In the genomic region with DNA sequence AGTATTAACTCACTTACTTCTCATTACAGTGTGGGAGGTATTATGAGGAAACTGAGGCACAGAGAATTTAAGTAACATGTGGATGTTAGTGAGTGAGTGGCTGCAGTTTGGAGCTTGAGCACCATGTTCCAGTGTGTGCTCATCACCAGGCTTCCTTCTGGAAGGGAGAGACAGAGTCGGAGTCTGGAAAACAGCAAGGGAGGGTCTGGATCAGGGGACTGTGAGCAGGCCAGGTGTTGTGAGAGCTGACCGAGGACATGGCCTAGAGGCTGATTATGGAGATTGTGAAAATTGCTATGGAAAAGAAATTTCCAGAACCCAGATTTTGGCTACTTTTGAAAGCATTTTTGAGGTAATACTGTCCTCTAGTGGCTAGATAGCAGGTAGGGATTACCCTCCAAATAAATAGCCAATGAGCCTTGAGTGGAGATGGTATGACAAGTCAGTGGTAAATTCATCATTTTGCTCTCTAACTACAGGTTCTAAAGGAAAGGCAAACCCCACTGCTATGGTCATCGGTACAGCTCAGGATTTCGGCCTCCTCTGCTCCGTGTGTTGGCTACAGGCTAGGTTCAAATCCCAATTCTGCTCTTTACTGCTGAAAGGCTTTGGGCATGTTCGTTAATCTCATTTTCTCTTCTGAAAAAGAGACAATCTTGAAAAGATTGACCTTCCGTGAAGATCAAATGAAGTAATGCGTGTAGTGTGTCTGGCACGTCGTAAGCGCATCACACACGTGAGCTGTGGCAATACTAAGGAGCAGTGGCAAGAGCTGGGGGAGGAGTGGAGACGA, we compare ENCODE assay signal across 8 cellular contexts. TPM values are rescaled to one million over a fixed set of nuclear protein-coding genes. Genes with fewer than 3 reads are reported as not detected.
DNase-seq lines count a peak whose midpoint lies in the region; ATAC-seq and TF ChIP-seq lines count a peak whose summit lies in the region.

No MANE protein-coding gene starts in this region.

- H3K79me2 ChIP-seq in OCI-LY1 (ENCODE audit: insufficient read depth, low read length), result no peaks in the 10 kb centered on the region
- no peaks in the 10 kb centered on the region for H3K79me2 ChIP-seq in parathyroid adenoma

- H2AFZ ChIP-seq in OCI-LY1 (ENCODE audit: low read length) (no peak overlapping the region), parathyroid adenoma (peak overlapping the region; percentile 18)

- CTCF ChIA-PET in activated CD4-positive, alpha-beta memory T cell treated with anti-CD3 and anti-CD28 coated beads, Interleukin-2, amount 10 ng/mL, durations not matched to agents 7 days and 5 days (lab: Charles Lee), result interaction anchor here (0.8 to 2.6 kb wide), 2 partner anchors 82 to 93 kb away, joined by 3 to 11 read pairs; no protein-coding TSS in a partner anchor

- POLR2A ChIA-PET in activated CD4-positive, alpha-beta memory T cell treated with anti-CD3 and anti-CD28 coated beads, Interleukin-2, amount 10 ng/mL, durations not matched to agents 7 days and 5 days (lab: Charles Lee), result no interaction called here

- no peaks in the 10 kb centered on the region for H3K4me1 Mint-ChIP-seq in activated T-helper 17 cell treated with anti-CD3 and anti-CD28 coated beads, Interleukin-2, amount 50 U/mL, for 72 hours
- H3K4me1 Mint-ChIP-seq in activated CD4-positive, alpha-beta memory T cell treated with anti-CD3 and anti-CD28 coated beads, Interleukin-2, amount 10 ng/mL, durations not matched to agents 7 days and 5 days, result no peaks in the 10 kb centered on the region

- intact Hi-C loops in esophagus squamous epithelium (cut with DNase I), result loop anchor here (5.0 kb wide), 1 partner anchor 80 kb away; no protein-coding TSS in a partner anchor

- H3K27ac Mint-ChIP-seq in activated T-helper 17 cell treated with anti-CD3 and anti-CD28 coated beads, Interleukin-2, amount 50 U/mL, for 72 hours, result no peak overlapping the region
- H3K27ac Mint-ChIP-seq in activated CD4-positive, alpha-beta memory T cell treated with anti-CD3 and anti-CD28 coated beads, Interleukin-2, amount 10 ng/mL, durations not matched to agents 7 days and 5 days, result no peak overlapping the region

- H3K9me3 Mint-ChIP-seq in activated T-helper 17 cell treated with anti-CD3 and anti-CD28 coated beads, Interleukin-2, amount 50 U/mL, for 72 hours, result no peaks in the 10 kb centered on the region
- no peaks in the 10 kb centered on the region for H3K9me3 Mint-ChIP-seq in activated CD4-positive, alpha-beta memory T cell treated with anti-CD3 and anti-CD28 coated beads, Interleukin-2, amount 10 ng/mL, durations not matched to agents 7 days and 5 days

- TF ChIP-seq POLR2A in esophagus squamous epithelium (IDR thresholded peaks at IDR 0.05), result no peak

- no peaks in the 10 kb centered on the region for H3K36me3 ChIP-seq in OCI-LY1 (ENCODE audit: insufficient read depth, low read length)
- H3K36me3 ChIP-seq in esophagus squamous epithelium, result no peaks in the 10 kb centered on the region
- no peaks in the 10 kb centered on the region for H3K36me3 ChIP-seq in parathyroid adenoma (ENCODE audit: control insufficient read depth, insufficient read depth, low read length)

- H3K9me2 ChIP-seq in OCI-LY1 (ENCODE audit: low read depth, low read length), result no peaks in the 10 kb centered on the region

- no peak overlapping the region for H3K4me2 ChIP-seq in OCI-LY1 (ENCODE audit: low read length)
- no peak overlapping the region for H3K4me2 ChIP-seq in parathyroid adenoma (ENCODE audit: low read length)

- H3K4me3 Mint-ChIP-seq in activated T-helper 17 cell treated with anti-CD3 and anti-CD28 coated beads, Interleukin-2, amount 50 U/mL, for 72 hours, result no peak overlapping the region
- H3K4me3 Mint-ChIP-seq in activated CD4-positive, alpha-beta memory T cell treated with anti-CD3 and anti-CD28 coated beads, Interleukin-2, amount 10 ng/mL, durations not matched to agents 7 days and 5 days, result no peak overlapping the region

- H3K27me3 ChIP-seq in OCI-LY1 (ENCODE audit: insufficient read depth, low read length) (no peaks in the 10 kb centered on the region), esophagus squamous epithelium (peaks cover 0 to 4% (median 0%) of the 10 kb centered on the region in 4 donors), parathyroid adenoma (ENCODE audit: control insufficient read depth, insufficient read depth, low read length) (no peaks in the 10 kb centered on the region)

- in situ Hi-C loops in GM13977 (cut with MboI; ENCODE audit: low pct_unique_long_range_greater_than_20kb, low sequenced_read_pairs, unreplicated experiment), result no loop called here

- no peaks in the 10 kb centered on the region for H3K36me3 Mint-ChIP-seq in activated T-helper 17 cell treated with anti-CD3 and anti-CD28 coated beads, Interleukin-2, amount 50 U/mL, for 72 hours (ENCODE audit: low read depth)
- H3K36me3 Mint-ChIP-seq in activated CD4-positive, alpha-beta memory T cell treated with anti-CD3 and anti-CD28 coated beads, Interleukin-2, amount 10 ng/mL, durations not matched to agents 7 days and 5 days (ENCODE audit: low read depth), result no peaks in the 10 kb centered on the region

- ATAC-seq in activated T-helper 17 cell treated with anti-CD3 and anti-CD28 coated beads, Interleukin-2, amount 50 U/mL, for 72 hours (replicated peaks), result no peak
- no peak for ATAC-seq in GM21529 (IDR thresholded peaks at IDR 0.05; ENCODE audit: unreplicated experiment)

- peak; percentile 85 for TF ChIP-seq CTCF in GM13977 (IDR thresholded peaks at IDR 0.05; ENCODE audit: extremely low read depth, insufficient read depth, missing control alignments)
- peak; percentile 91 for TF ChIP-seq CTCF in OCI-LY1 (IDR thresholded peaks at IDR 0.05; ENCODE audit: low read length)
- TF ChIP-seq CTCF in esophagus squamous epithelium (IDR thresholded peaks at IDR 0.05), result peak; percentile 33 to 94 (median 74)
- peak; percentile 63 for TF ChIP-seq CTCF in parathyroid adenoma (IDR thresholded peaks at IDR 0.05)

- H3K9me3 ChIP-seq in OCI-LY1 (ENCODE audit: low read length), result no peaks in the 10 kb centered on the region
- H3K9me3 ChIP-seq in esophagus squamous epithelium, result no peaks in the 10 kb centered on the region
- H3K9me3 ChIP-seq in parathyroid adenoma (ENCODE audit: control insufficient read depth, low read length), result no peaks in the 10 kb centered on the region

- H4K20me1 ChIP-seq in OCI-LY1 (ENCODE audit: insufficient read depth, low read length), result no peaks in the 10 kb centered on the region

- DNase-seq in AG08396 (ENCODE audit: low spot score) (peak; percentile 40), GM13977 (ENCODE audit: low spot score) (peak; percentile 58), esophagus squamous epithelium (lab: John Stamatoyannopoulos, UW) (no peak)
- no peak for DNase-seq in activated CD4-positive, alpha-beta memory T cell treated with anti-CD3 and anti-CD28 coated beads, Interleukin-2, amount 10 ng/mL, durations not matched to agents 7 days and 5 days

- H3K4me1 ChIP-seq in OCI-LY1 (ENCODE audit: insufficient read depth, low read length, severe bottlenecking) (no peaks in the 10 kb centered on the region), esophagus squamous epithelium (no peaks in the 10 kb centered on the region), parathyroid adenoma (no peaks in the 10 kb centered on the region)

- H3K27me3 Mint-ChIP-seq in activated T-helper 17 cell treated with anti-CD3 and anti-CD28 coated beads, Interleukin-2, amount 50 U/mL, for 72 hours, result peaks cover 28% of the 10 kb centered on the region
- peaks cover 6% of the 10 kb centered on the region for H3K27me3 Mint-ChIP-seq in activated CD4-positive, alpha-beta memory T cell treated with anti-CD3 and anti-CD28 coated beads, Interleukin-2, amount 10 ng/mL, durations not matched to agents 7 days and 5 days

- no peak overlapping the region for H3K27ac ChIP-seq in OCI-LY1 (ENCODE audit: low read depth, low read length, poor library complexity, severe bottlenecking)
- H3K27ac ChIP-seq in esophagus squamous epithelium, result no peak overlapping the region
- no peak overlapping the region for H3K27ac ChIP-seq in parathyroid adenoma

- 58 to 65% methylated on average over 13 of the region's 13 CpGs for WGBS in esophagus squamous epithelium, 2 donors

- H3K9ac ChIP-seq in OCI-LY1 (ENCODE audit: low read length) (no peak overlapping the region), parathyroid adenoma (no peak overlapping the region)

- no peaks in the 10 kb centered on the region for H3F3A ChIP-seq in OCI-LY1 (ENCODE audit: insufficient read depth, low read length)

- H3K4me3 ChIP-seq in OCI-LY1 (ENCODE audit: low read depth, low read length, poor library complexity, severe bottlenecking) (no peak overlapping the region), esophagus squamous epithelium (no peak overlapping the region), parathyroid adenoma (ENCODE audit: low read depth, low read length) (no peak overlapping the region)

RNA-seq across cellular contexts. Expression of a gene that starts 1.1 kb away (rescaled TPM):
- total RNA-seq in esophagus squamous epithelium, result not detected
- total RNA-seq in activated T-helper 17 cell treated with anti-CD3 and anti-CD28 coated beads, Interleukin-2, amount 50 U/mL, for 72 hours, result not detected
- total RNA-seq in activated CD4-positive, alpha-beta memory T cell treated with anti-CD3 and anti-CD28 coated beads, Interleukin-2, amount 10 ng/mL, durations not matched to agents 7 days and 5 days, result not detected

RNA-seq across cellular contexts. Expression of a gene that starts 47.4 kb away (rescaled TPM):
- not detected for total RNA-seq in esophagus squamous epithelium
- total RNA-seq in activated T-helper 17 cell treated with anti-CD3 and anti-CD28 coated beads, Interleukin-2, amount 50 U/mL, for 72 hours, result not detected
- total RNA-seq in activated CD4-positive, alpha-beta memory T cell treated with anti-CD3 and anti-CD28 coated beads, Interleukin-2, amount 10 ng/mL, durations not matched to agents 7 days and 5 days, result not detected

Comparison
In these comparisons a context has a peak if more than half of its experiments do, and no peak if none do; other contexts are left out.
1. DNase-seq: peak in AG08396 (single experiment) and GM13977 (single experiment); none in esophagus squamous epithelium (single experiment) and activated CD4-positive, alpha-beta memory T cell treated with anti-CD3 and anti-CD28 coated beads, Interleukin-2, amount 10 ng/mL, durations not matched to agents 7 days and 5 days (single experiment).
2. Peak in every context shown above with its lines, with median percentiles within 50 percentile points of each other: CTCF ChIP-seq.